ENCODE assay signal across 1 cellular context in the genomic region with DNA sequence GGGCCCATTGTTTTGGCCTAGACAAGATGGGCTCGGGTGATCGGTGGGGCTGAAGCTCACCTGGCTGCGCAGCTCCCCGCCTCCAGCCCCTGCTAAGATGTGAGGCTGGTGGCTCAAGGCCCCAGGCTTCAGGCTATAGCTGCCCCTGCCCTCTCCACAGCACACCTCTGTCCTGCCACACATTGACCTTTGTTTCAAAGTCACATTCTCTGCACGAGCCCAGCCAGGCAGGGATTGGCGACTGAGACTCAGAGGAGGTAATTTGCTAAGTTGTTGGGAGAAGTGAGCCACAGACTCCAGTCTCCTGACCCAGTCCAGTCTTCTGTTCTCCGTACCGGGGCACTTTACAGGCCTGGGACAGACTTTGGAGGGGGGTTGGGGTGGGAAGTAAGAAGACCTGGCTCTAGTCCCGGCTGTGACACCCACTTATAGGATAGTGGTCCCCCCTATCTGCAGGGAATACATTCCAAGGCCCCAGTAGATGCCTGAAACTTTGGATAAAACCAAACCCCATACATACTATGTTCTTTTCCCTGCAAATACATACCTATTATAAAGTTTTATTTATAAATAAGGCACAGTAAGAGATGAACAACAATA.
TF ChIP-seq lines count a peak whose summit lies in the region.

No MANE protein-coding gene starts in this region.

TF ChIP-seq in A549, 52 proteins besides CTCF, POLR2A, EP300 and RAD21 (continued from another document):
- no peak for TF ChIP-seq ESRRA (IDR thresholded peaks at IDR 0.05; ENCODE audit: borderline replicate concordance, low read length)
- TF ChIP-seq, protein P1, sequence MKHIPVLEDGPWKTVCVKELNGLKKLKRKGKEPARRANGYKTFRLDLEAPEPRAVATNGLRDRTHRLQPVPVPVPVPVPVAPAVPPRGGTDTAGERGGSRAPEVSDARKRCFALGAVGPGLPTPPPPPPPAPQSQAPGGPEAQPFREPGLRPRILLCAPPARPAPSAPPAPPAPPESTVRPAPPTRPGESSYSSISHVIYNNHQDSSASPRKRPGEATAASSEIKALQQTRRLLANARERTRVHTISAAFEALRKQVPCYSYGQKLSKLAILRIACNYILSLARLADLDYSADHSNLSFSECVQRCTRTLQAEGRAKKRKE (CRISPR knock-in tag; IDR thresholded peaks at IDR 0.05; ENCODE audit: low read depth): no peak
- no peak for TF ChIP-seq NPAS2 (CRISPR knock-in tag; IDR thresholded peaks at IDR 0.05; ENCODE audit: borderline replicate concordance)
- no peak for TF ChIP-seq NR3C1 (IDR thresholded peaks at IDR 0.05)
- no peak for TF ChIP-seq NFE2L2 (conservative IDR thresholded peaks at IDR 0.05; ENCODE audit: low read length)
- no peak for TF ChIP-seq JUNB (IDR thresholded peaks at IDR 0.05)
